Comparison of ENCODE assay signal across 1 cellular context in genomic region chr20:23080521-23080920, GRCh38.
TF ChIP-seq lines count a peak whose summit lies in the region.

No MANE protein-coding gene starts in this region.

TF ChIP-seq in IMR-90, 13 proteins besides CTCF, POLR2A, EP300 and RAD21 (continued from another document):
- no peak for TF ChIP-seq USF2 (IDR thresholded peaks at IDR 0.05; ENCODE audit: low read depth, low read length)
- TF ChIP-seq FOS (IDR thresholded peaks at IDR 0.05; ENCODE audit: low read depth, low read length) = no peak
- TF ChIP-seq ELK1 (IDR thresholded peaks at IDR 0.05; ENCODE audit: borderline replicate concordance, low read depth, low read length) = no peak
